26 cellular contexts compared by ENCODE assay signal in the genomic region with DNA sequence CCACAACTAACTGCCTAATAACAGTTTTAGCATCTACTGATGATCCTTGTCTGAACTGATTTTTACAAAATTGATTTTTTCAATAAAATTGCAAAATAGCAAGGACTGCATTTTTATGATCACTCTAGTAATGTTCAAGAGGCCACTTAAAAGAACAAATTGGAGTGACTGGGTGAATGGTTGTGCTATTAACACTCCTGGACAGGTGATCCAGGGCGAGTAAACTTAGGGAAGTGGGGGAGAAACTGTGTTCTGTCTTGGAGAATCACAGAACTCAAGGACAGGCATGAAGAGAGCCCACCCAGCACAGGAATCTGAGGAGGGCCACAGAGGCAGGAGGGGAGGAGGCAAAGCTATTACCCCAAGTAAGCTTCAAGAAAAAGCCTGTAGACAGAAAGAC.
A peak's percentile ranks its signal among the peaks of the same experiment; 100 is the strongest.
DNase-seq lines count a peak whose midpoint lies in the region; ATAC-seq, FAIRE-seq and TF ChIP-seq lines count a peak whose summit lies in the region.
"Had no signal": no experiment of that assay in that cellular context is flagged by ENCODE, and none has a peak within 500 bp of the region (broad histone marks: within the 10 kb centered on the region; RNA-seq: fewer than 3 reads in every experiment).

No MANE protein-coding gene starts in this region.

- H3K4me3 Mint-ChIP-seq in activated CD8-positive, alpha-beta T cell treated with anti-CD3 and anti-CD28 coated beads, Interleukin-2, amount 10 ng/mL, durations not matched to agents 7 days and 5 days: no peak overlapping the region
- H3K4me3 Mint-ChIP-seq in activated CD8-positive, alpha-beta T cell treated with anti-CD3 and anti-CD28 coated beads for 36 hours: no peak overlapping the region
- H3K4me3 Mint-ChIP-seq in Caco-2 (ENCODE audit: unreplicated experiment): no peak overlapping the region
- H3K4me3 Mint-ChIP-seq in dendritic cell treated with granulocyte-macrophage colony-stimulating factor and Interleukin-4, amounts not matched to agents 40 ng/mL and 50 ng/mL, for 4 days: no peak overlapping the region
- no peak overlapping the region for H3K4me3 Mint-ChIP-seq in stimulated activated effector memory CD8-positive, alpha-beta T cell treated with anti-CD3 and anti-CD28 coated beads, Interleukin-12 subunit alpha, Interleukin-12 subunit beta, amount 100 ng/mL, for 72 hours
- H3K4me3 Mint-ChIP-seq: activated CD4-positive, alpha-beta T cell treated with anti-CD3 and anti-CD28 coated beads, Interleukin-2, amount 10 ng/mL, durations not matched to agents 24 days and 14 days; activated naive CD4-positive, alpha-beta T cell treated with anti-CD3 and anti-CD28 coated beads for 36 hours; endodermal cell; natural killer cell treated with Interleukin-12 subunit alpha and Interleukin-12 subunit beta and Interleukin-15 and Interleukin-18, amount 100 ng/mL, for 72 hours had no signal

- H3K4me1 ChIP-seq in Caco-2: no peaks in the 10 kb centered on the region
- peaks cover 0 to 6% of the 10 kb centered on the region in 2 donors for H3K4me1 ChIP-seq in small intestine (ENCODE audit: control insufficient read depth in 2 of 2, insufficient read depth in 1 of 2, low read depth in 1 of 2, low read length in 1 of 2)
- H3K4me1 ChIP-seq: Peyer's patch, uterus had no signal

- H3K4me3 ChIP-seq in Caco-2 (ENCODE audit: low read depth, low read length) (no peak overlapping the region), small intestine (ENCODE audit: low read depth in 1 of 2, low read length in 2 of 2) (no peak overlapping the region)
- H3K4me3 ChIP-seq: coronary artery, ovary, Peyer's patch, uterus had no signal

- no peaks in the 10 kb centered on the region for H3K27me3 Mint-ChIP-seq in activated CD8-positive, alpha-beta T cell treated with anti-CD3 and anti-CD28 coated beads, Interleukin-2, amount 10 ng/mL, durations not matched to agents 7 days and 5 days (ENCODE audit: low read depth)
- H3K27me3 Mint-ChIP-seq in activated CD8-positive, alpha-beta T cell treated with anti-CD3 and anti-CD28 coated beads for 36 hours: no peaks in the 10 kb centered on the region
- H3K27me3 Mint-ChIP-seq in Caco-2 (ENCODE audit: insufficient read depth, unreplicated experiment): no peaks in the 10 kb centered on the region
- no peaks in the 10 kb centered on the region for H3K27me3 Mint-ChIP-seq in dendritic cell treated with granulocyte-macrophage colony-stimulating factor and Interleukin-4, amounts not matched to agents 40 ng/mL and 50 ng/mL, for 4 days
- H3K27me3 Mint-ChIP-seq: activated CD4-positive, alpha-beta T cell treated with anti-CD3 and anti-CD28 coated beads, Interleukin-2, amount 10 ng/mL, durations not matched to agents 24 days and 14 days; natural killer cell treated with Interleukin-12 subunit alpha and Interleukin-12 subunit beta and Interleukin-15 and Interleukin-18, amount 100 ng/mL, for 72 hours had no signal

- H3K27ac Mint-ChIP-seq in activated CD8-positive, alpha-beta T cell treated with anti-CD3 and anti-CD28 coated beads, Interleukin-2, amount 10 ng/mL, durations not matched to agents 7 days and 5 days: peak overlapping the region; percentile 35
- no peak overlapping the region for H3K27ac Mint-ChIP-seq in activated CD8-positive, alpha-beta T cell treated with anti-CD3 and anti-CD28 coated beads for 36 hours
- H3K27ac Mint-ChIP-seq in Caco-2 (ENCODE audit: unreplicated experiment): peak overlapping the region; percentile 10
- peak overlapping the region; percentile 67 for H3K27ac Mint-ChIP-seq in dendritic cell treated with granulocyte-macrophage colony-stimulating factor and Interleukin-4, amounts not matched to agents 40 ng/mL and 50 ng/mL, for 4 days
- peak overlapping the region; percentile 39 for H3K27ac Mint-ChIP-seq in stimulated activated effector memory CD8-positive, alpha-beta T cell treated with anti-CD3 and anti-CD28 coated beads, Interleukin-12 subunit alpha, Interleukin-12 subunit beta, amount 100 ng/mL, for 72 hours
- H3K27ac Mint-ChIP-seq: activated naive CD4-positive, alpha-beta T cell treated with anti-CD3 and anti-CD28 coated beads for 36 hours; endodermal cell had no signal

- BruUV-seq in Caco-2 (replicated peaks; lab: Mats Ljungman, UMichigan): no TSS peak

- H3K36me3 ChIP-seq in Caco-2 (ENCODE audit: control insufficient read depth, insufficient read depth, low read length) (no peaks in the 10 kb centered on the region), small intestine (ENCODE audit: control insufficient read depth in 2 of 2, insufficient read depth in 2 of 2, low read length in 2 of 2) (no peaks in the 10 kb centered on the region)
- H3K36me3 ChIP-seq: ovary, Peyer's patch, uterus, WERI-Rb-1 had no signal

- peaks cover 27% of the 10 kb centered on the region for H3K4me1 Mint-ChIP-seq in activated CD8-positive, alpha-beta T cell treated with anti-CD3 and anti-CD28 coated beads, Interleukin-2, amount 10 ng/mL, durations not matched to agents 7 days and 5 days (ENCODE audit: low read depth)
- peaks cover 64% of the 10 kb centered on the region for H3K4me1 Mint-ChIP-seq in activated CD8-positive, alpha-beta T cell treated with anti-CD3 and anti-CD28 coated beads for 36 hours (ENCODE audit: low read depth)
- H3K4me1 Mint-ChIP-seq in Caco-2 (ENCODE audit: low read depth, unreplicated experiment): no peaks in the 10 kb centered on the region
- peaks cover 93% of the 10 kb centered on the region for H3K4me1 Mint-ChIP-seq in dendritic cell treated with granulocyte-macrophage colony-stimulating factor and Interleukin-4, amounts not matched to agents 40 ng/mL and 50 ng/mL, for 4 days (ENCODE audit: low read depth)
- H3K4me1 Mint-ChIP-seq in stimulated activated effector memory CD8-positive, alpha-beta T cell treated with anti-CD3 and anti-CD28 coated beads, Interleukin-12 subunit alpha, Interleukin-12 subunit beta, amount 100 ng/mL, for 72 hours: peaks cover 38% of the 10 kb centered on the region

- no peak for ATAC-seq in activated CD8-positive, alpha-beta T cell treated with anti-CD3 and anti-CD28 coated beads, Interleukin-2, amount 10 ng/mL, durations not matched to agents 7 days and 5 days
- ATAC-seq in activated CD8-positive, alpha-beta T cell treated with anti-CD3 and anti-CD28 coated beads for 36 hours: no peak
- no peak for ATAC-seq in stimulated activated effector memory CD8-positive, alpha-beta T cell treated with anti-CD3 and anti-CD28 coated beads, Interleukin-12 subunit alpha, Interleukin-12 subunit beta, amount 100 ng/mL, for 72 hours
- ATAC-seq: esophagus mucosa; natural killer cell treated with Interleukin-12 subunit alpha and Interleukin-12 subunit beta and Interleukin-15 and Interleukin-18, amount 100 ng/mL, for 72 hours; stimulated activated naive CD8-positive, alpha-beta T cell treated with anti-CD3 and anti-CD28 coated beads, Interleukin-15, Interleukin-2, amounts not matched to agents 100 U/mL and 50 U/mL, for 24 hours had no signal

- no peak overlapping the region for H3K27ac ChIP-seq in small intestine (ENCODE audit: low read depth in 1 of 2, low read length in 1 of 2)
- H3K27ac ChIP-seq: C4-2B, ovary, Peyer's patch, uterus, WERI-Rb-1 had no signal

- no peak for FAIRE-seq in small intestine (lab: Jason Lieb, UNC)
- FAIRE-seq: H1 had no signal

- no peaks in the 10 kb centered on the region for H3K9me3 Mint-ChIP-seq in activated CD8-positive, alpha-beta T cell treated with anti-CD3 and anti-CD28 coated beads, Interleukin-2, amount 10 ng/mL, durations not matched to agents 7 days and 5 days (ENCODE audit: insufficient read depth)
- peaks cover 2% of the 10 kb centered on the region for H3K9me3 Mint-ChIP-seq in activated CD8-positive, alpha-beta T cell treated with anti-CD3 and anti-CD28 coated beads for 36 hours
- H3K9me3 Mint-ChIP-seq in Caco-2 (ENCODE audit: unreplicated experiment): peaks cover 20% of the 10 kb centered on the region
- peaks cover 18% of the 10 kb centered on the region for H3K9me3 Mint-ChIP-seq in dendritic cell treated with granulocyte-macrophage colony-stimulating factor and Interleukin-4, amounts not matched to agents 40 ng/mL and 50 ng/mL, for 4 days
- H3K9me3 Mint-ChIP-seq in stimulated activated effector memory CD8-positive, alpha-beta T cell treated with anti-CD3 and anti-CD28 coated beads, Interleukin-12 subunit alpha, Interleukin-12 subunit beta, amount 100 ng/mL, for 72 hours: no peaks in the 10 kb centered on the region
- H3K9me3 Mint-ChIP-seq: activated CD4-positive, alpha-beta T cell treated with anti-CD3 and anti-CD28 coated beads, Interleukin-2, amount 10 ng/mL, durations not matched to agents 24 days and 14 days; natural killer cell treated with Interleukin-12 subunit alpha and Interleukin-12 subunit beta and Interleukin-15 and Interleukin-18, amount 100 ng/mL, for 72 hours had no signal

- TF ChIP-seq CTCF in activated CD8-positive, alpha-beta T cell treated with anti-CD3 and anti-CD28 coated beads for 36 hours (IDR thresholded peaks at IDR 0.05): no peak
- no peak for TF ChIP-seq CTCF in Caco-2 (IDR thresholded peaks at IDR 0.05; ENCODE audit: insufficient read depth in 1 of 2, low read depth in 1 of 2, low read length in 1 of 2, severe bottlenecking in 1 of 2, unreplicated experiment in 1 of 2)

- intact Hi-C loops in activated CD8-positive, alpha-beta T cell treated with anti-CD3 and anti-CD28 coated beads for 36 hours (cut with micrococcal nuclease): no loop called here
- intact Hi-C loops in Caco-2 (cut with micrococcal nuclease; ENCODE audit: unreplicated experiment): no loop called here
- intact Hi-C loops in dendritic cell treated with granulocyte-macrophage colony-stimulating factor and Interleukin-4, amounts not matched to agents 40 ng/mL and 50 ng/mL, for 4 days (cut with micrococcal nuclease): no loop called here
- intact Hi-C loops in head of caudate nucleus (cut with DNase I): no loop called here

- no peaks in the 10 kb centered on the region for H3K27me3 ChIP-seq in Caco-2 (replicated peaks; ENCODE audit: control insufficient read depth, insufficient read depth, low read length)
- H3K27me3 ChIP-seq in small intestine (ENCODE audit: control insufficient read depth in 2 of 2, insufficient read depth in 2 of 2, low read length in 2 of 2): no peaks in the 10 kb centered on the region
- H3K27me3 ChIP-seq: ovary, Peyer's patch, uterus had no signal

- H3K36me3 Mint-ChIP-seq in activated CD8-positive, alpha-beta T cell treated with anti-CD3 and anti-CD28 coated beads, Interleukin-2, amount 10 ng/mL, durations not matched to agents 7 days and 5 days (ENCODE audit: low read depth): peaks cover 48% of the 10 kb centered on the region
- peaks cover 19% of the 10 kb centered on the region for H3K36me3 Mint-ChIP-seq in activated CD8-positive, alpha-beta T cell treated with anti-CD3 and anti-CD28 coated beads for 36 hours (ENCODE audit: low read depth)
- peaks cover 11% of the 10 kb centered on the region for H3K36me3 Mint-ChIP-seq in Caco-2 (ENCODE audit: insufficient read depth, unreplicated experiment)
- peaks cover 75% of the 10 kb centered on the region for H3K36me3 Mint-ChIP-seq in dendritic cell treated with granulocyte-macrophage colony-stimulating factor and Interleukin-4, amounts not matched to agents 40 ng/mL and 50 ng/mL, for 4 days (ENCODE audit: low read depth)
- H3K36me3 Mint-ChIP-seq in stimulated activated effector memory CD8-positive, alpha-beta T cell treated with anti-CD3 and anti-CD28 coated beads, Interleukin-12 subunit alpha, Interleukin-12 subunit beta, amount 100 ng/mL, for 72 hours: peaks cover 5% of the 10 kb centered on the region
- H3K36me3 Mint-ChIP-seq: natural killer cell treated with Interleukin-12 subunit alpha and Interleukin-12 subunit beta and Interleukin-15 and Interleukin-18, amount 100 ng/mL, for 72 hours had no signal

- POLR2A ChIA-PET in activated CD8-positive, alpha-beta T cell treated with anti-CD3 and anti-CD28 coated beads, Interleukin-2, amount 10 ng/mL, durations not matched to agents 7 days and 5 days (lab: Charles Lee): no interaction called here
- POLR2A ChIA-PET in activated CD8-positive, alpha-beta T cell treated with anti-CD3 and anti-CD28 coated beads for 36 hours (lab: Charles Lee): interaction anchor here (0.9 to 2.7 kb wide), 4 partner anchors 9 to 79 kb away, joined by 3 to 7 read pairs (median 4); no protein-coding TSS in a partner anchor
- POLR2A ChIA-PET in Caco-2 (lab: Charles Lee): no interaction called here

- 0 out of 2 replicates have a peak, but pooled peaks cover 3% of the 10 kb centered on the region for H3K9me3 ChIP-seq in Caco-2
- no peaks in the 10 kb centered on the region for H3K9me3 ChIP-seq in small intestine (ENCODE audit: control insufficient read depth, low read depth)
- H3K9me3 ChIP-seq: ovary, Peyer's patch, uterus had no signal

- WGBS in small intestine, 3 donors: 93 to 100% (median 100%) methylated on average over 1 of the region's 1 CpG

- CTCF ChIA-PET in activated CD8-positive, alpha-beta T cell treated with anti-CD3 and anti-CD28 coated beads, Interleukin-2, amount 10 ng/mL, durations not matched to agents 7 days and 5 days (lab: Charles Lee): interaction anchor here (1.1 to 7.0 kb wide), 3 partner anchors 7 to 73 kb away, joined by 3 to 54 read pairs (median 4); no protein-coding TSS in a partner anchor
- CTCF ChIA-PET in activated CD8-positive, alpha-beta T cell treated with anti-CD3 and anti-CD28 coated beads for 36 hours (lab: Charles Lee): interaction anchor here (1.9 to 4.0 kb wide), 3 partner anchors 9 to 33 kb away, joined by 6 to 27 read pairs (median 9); no protein-coding TSS in a partner anchor
- CTCF ChIA-PET in Caco-2 (lab: Charles Lee): no interaction called here

- DNase-seq in activated CD8-positive, alpha-beta T cell treated with anti-CD3 and anti-CD28 coated beads, Interleukin-2, amount 10 ng/mL, durations not matched to agents 7 days and 5 days: no peak
- no peak for DNase-seq in activated CD8-positive, alpha-beta T cell treated with anti-CD3 and anti-CD28 coated beads for 36 hours
- DNase-seq in Caco-2 (no peak), head of caudate nucleus (no peak), small intestine (no peak), dedifferentiated amniotic fluid mesenchymal stem cell (ENCODE audit: extremely low spot score) (no peak)
- DNase-seq in stimulated activated effector memory CD8-positive, alpha-beta T cell treated with anti-CD3 and anti-CD28 coated beads, Interleukin-12 subunit alpha, Interleukin-12 subunit beta, amount 100 ng/mL, for 72 hours (ENCODE audit: low spot score in 2 of 2): no peak
- DNase-seq: 8988T; activated CD4-positive, alpha-beta T cell treated with anti-CD3 and anti-CD28 coated beads, Interleukin-2, amount 10 ng/mL, durations not matched to agents 24 days and 14 days; activated naive CD4-positive, alpha-beta T cell treated with anti-CD3 and anti-CD28 coated beads for 36 hours; endodermal cell; NCI-H1048; NCI-H2107; ovary; Peyer's patch; retina; SHP77 treated with DMSO at 0.1 percent for 48 hours; stimulated activated naive CD8-positive, alpha-beta T cell treated with anti-CD3 and anti-CD28 coated beads, Interleukin-15, Interleukin-2, amounts not matched to agents 100 U/mL and 50 U/mL, for 24 hours; uterus; WERI-Rb-1 had no signal
